In the genomic region with DNA sequence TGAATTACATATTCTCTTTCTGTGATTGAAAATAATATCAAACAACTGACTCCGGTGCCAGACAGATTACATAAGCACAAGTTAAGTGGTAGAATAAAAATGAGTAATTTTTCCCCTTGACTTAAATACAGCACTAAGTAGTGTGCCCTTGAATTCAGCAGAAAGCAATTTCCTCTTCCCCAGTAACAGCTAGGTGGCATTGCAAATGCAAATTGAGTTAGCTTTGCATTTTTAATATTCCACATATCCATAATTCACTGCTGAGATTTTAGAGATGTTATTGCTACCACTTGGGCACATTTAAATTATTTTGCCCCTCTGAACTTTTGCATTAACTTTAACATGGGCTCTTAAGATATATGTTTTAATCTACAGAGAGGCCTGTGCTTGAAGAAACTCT, we compare ENCODE assay signal across 14 cellular contexts.
"Had no signal": no experiment of that assay in that cellular context is flagged by ENCODE, and none has a peak within 500 bp of the region (broad histone marks: within the 10 kb centered on the region; RNA-seq: fewer than 3 reads in every experiment).

No MANE protein-coding gene starts in this region.

- H3K27me3 ChIP-seq: testis had no signal

- H3K4me3 Mint-ChIP-seq: activated CD4-positive, alpha-beta memory T cell treated with anti-CD3 and anti-CD28 coated beads, Interleukin-2, amount 10 ng/mL, durations not matched to agents 7 days and 5 days; activated CD4-positive, alpha-beta T cell treated with anti-CD3 and anti-CD28 coated beads for 36 hours; activated T-cell treated with anti-CD3 and anti-CD28 coated beads, Interleukin-2, amount 50 U/mL, for 72 hours; central memory CD8-positive, alpha-beta T cell; neural crest cell; stimulated activated naive CD8-positive, alpha-beta T cell treated with anti-CD3 and anti-CD28 coated beads, Interleukin-15, Interleukin-2, amounts not matched to agents 100 ng/mL and 50 ng/mL, for 24 hours had no signal

- H3K9me3 ChIP-seq: testis had no signal

- H3K4me1 Mint-ChIP-seq: activated CD4-positive, alpha-beta memory T cell treated with anti-CD3 and anti-CD28 coated beads, Interleukin-2, amount 10 ng/mL, durations not matched to agents 7 days and 5 days; central memory CD8-positive, alpha-beta T cell had no signal

- H3K27ac Mint-ChIP-seq: activated CD4-positive, alpha-beta memory T cell treated with anti-CD3 and anti-CD28 coated beads, Interleukin-2, amount 10 ng/mL, durations not matched to agents 7 days and 5 days; activated CD4-positive, alpha-beta T cell treated with anti-CD3 and anti-CD28 coated beads for 36 hours; activated T-cell treated with anti-CD3 and anti-CD28 coated beads, Interleukin-2, amount 50 U/mL, for 72 hours; stimulated activated naive CD8-positive, alpha-beta T cell treated with anti-CD3 and anti-CD28 coated beads, Interleukin-15, Interleukin-2, amounts not matched to agents 100 ng/mL and 50 ng/mL, for 24 hours had no signal

- H3K4me1 ChIP-seq: parathyroid adenoma, testis had no signal

- H3K9ac ChIP-seq: parathyroid adenoma had no signal

- ATAC-seq: activated CD4-positive, alpha-beta T cell treated with anti-CD3 and anti-CD28 coated beads for 36 hours; activated T-cell treated with anti-CD3 and anti-CD28 coated beads, Interleukin-2, amount 50 U/mL, for 72 hours had no signal

- H2AFZ ChIP-seq: parathyroid adenoma had no signal

- H3K27ac ChIP-seq: parathyroid adenoma, testis had no signal

- DNase-seq: activated CD4-positive, alpha-beta memory T cell treated with anti-CD3 and anti-CD28 coated beads, Interleukin-2, amount 10 ng/mL, durations not matched to agents 7 days and 5 days; activated CD4-positive, alpha-beta T cell treated with anti-CD3 and anti-CD28 coated beads for 36 hours; activated CD8-positive, alpha-beta memory T cell treated with anti-CD3 and anti-CD28 coated beads, Interleukin-2, amount 50 U/mL, for 4 hours; activated T-cell treated with anti-CD3 and anti-CD28 coated beads, Interleukin-2, amount 50 U/mL, for 72 hours; dermis blood vessel endothelial cell; retina; stimulated activated CD4-positive, alpha-beta T cell treated with anti-CD3 and anti-CD28 coated beads, Interleukin-15, amount 100 ng/mL, for 24 hours; stimulated activated CD4-positive, alpha-beta T cell treated with anti-CD3 and anti-CD28 coated beads, Interleukin-4, amount 100 ng/mL, for 24 hours; T-helper 9 cell; testis had no signal

- H3K4me3 ChIP-seq: testis had no signal

- H3K9me3 Mint-ChIP-seq: activated CD4-positive, alpha-beta memory T cell treated with anti-CD3 and anti-CD28 coated beads, Interleukin-2, amount 10 ng/mL, durations not matched to agents 7 days and 5 days; activated T-cell treated with anti-CD3 and anti-CD28 coated beads, Interleukin-2, amount 50 U/mL, for 72 hours; central memory CD8-positive, alpha-beta T cell; neural crest cell; stimulated activated naive CD8-positive, alpha-beta T cell treated with anti-CD3 and anti-CD28 coated beads, Interleukin-15, Interleukin-2, amounts not matched to agents 100 ng/mL and 50 ng/mL, for 24 hours had no signal
